Comparison of ENCODE assay signal across 1 cellular context in the genomic region with DNA sequence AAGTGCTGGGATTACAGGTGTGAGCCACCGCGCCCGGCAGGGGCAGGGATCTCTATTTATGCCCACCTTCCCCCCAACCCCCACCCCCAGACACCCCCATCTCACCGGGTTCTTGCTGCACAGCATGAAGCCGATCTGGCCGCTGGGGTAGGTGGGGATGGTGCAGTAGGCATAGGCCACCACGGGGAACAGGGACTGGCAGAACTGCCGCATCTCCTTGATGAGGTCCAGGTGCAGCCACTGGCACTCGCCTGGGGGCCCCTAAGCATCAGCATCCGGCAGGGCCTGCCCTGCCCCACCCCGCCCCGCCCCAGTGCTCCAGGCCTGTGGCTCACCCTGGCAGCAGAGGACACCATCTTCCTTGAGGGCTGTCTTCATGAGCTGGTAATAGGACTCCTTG.
TF ChIP-seq lines count a peak whose summit lies in the region.

No MANE protein-coding gene starts in this region.

TF ChIP-seq in K562, 482 proteins besides CTCF, POLR2A, EP300 and RAD21:
- TF ChIP-seq NBN (IDR thresholded peaks at IDR 0.05; ENCODE audit: low read depth) (no peak), FOXP1 (CRISPR knock-in tag; IDR thresholded peaks at IDR 0.05) (no peak), ZNF785 (CRISPR knock-in tag; IDR thresholded peaks at IDR 0.05) (no peak), CEBPB (tag; IDR thresholded peaks at IDR 0.05) (no peak), GATAD2B (IDR thresholded peaks at IDR 0.05; ENCODE audit: borderline replicate concordance) (no peak), POLR2G (IDR thresholded peaks at IDR 0.05; ENCODE audit: low read depth, low read length) (0 out of 2 replicates have a peak, but pooled peaks have one; percentile 44), FOXK1 (CRISPR knock-in tag; IDR thresholded peaks at IDR 0.05; ENCODE audit: borderline replicate concordance) (no peak), ESRRA (IDR thresholded peaks at IDR 0.05; ENCODE audit: borderline replicate concordance, low read depth) (no peak)
TF ChIP-seq in K562: peak in this region for 1.
